Comparison of ENCODE assay signal across 8 cellular contexts in the genomic region with DNA sequence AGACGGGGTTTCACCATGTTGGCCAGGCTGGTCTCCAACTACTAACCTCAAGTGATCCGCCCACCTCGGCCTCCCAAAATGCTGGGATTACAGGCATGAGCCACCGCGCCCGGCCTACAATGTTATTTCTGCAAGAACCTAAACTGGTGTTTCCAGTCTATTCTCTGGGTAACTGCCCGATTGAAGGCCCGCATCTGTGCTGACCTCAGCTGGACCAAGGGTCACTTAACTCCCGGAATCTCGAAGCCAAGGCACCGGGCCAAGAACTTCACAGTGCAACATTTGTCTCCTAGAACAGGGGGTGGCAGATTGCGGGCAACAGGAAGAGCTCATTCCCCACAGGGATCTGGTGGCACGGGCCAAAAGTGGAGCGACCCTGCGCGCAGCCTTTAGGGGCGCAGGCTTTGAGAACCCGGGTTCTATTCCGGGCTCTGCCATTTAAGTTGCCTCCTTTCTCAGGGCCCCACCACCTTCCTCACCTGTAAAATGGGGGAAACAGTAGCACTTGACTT. TPM values are rescaled to one million over a fixed set of nuclear protein-coding genes. Genes with fewer than 3 reads are reported as not detected.
DNase-seq lines count a peak whose midpoint lies in the region; ATAC-seq and TF ChIP-seq lines count a peak whose summit lies in the region.

No MANE protein-coding gene starts in this region.

- peak overlapping the region; percentile 51 to 71 for H3K4me3 ChIP-seq in uterus

- H3K4me1 ChIP-seq in uterus, result no peaks in the 10 kb centered on the region

- H3K27ac ChIP-seq in uterus, result peak overlapping the region; percentile 56 to 80

- H3K27me3 ChIP-seq in uterus, result no peaks in the 10 kb centered on the region

- peak overlapping the region; percentile 30 for H3K27ac Mint-ChIP-seq in activated B cell treated with CpG ODN at 0.5 μM for 24 hours

- H3K4me1 Mint-ChIP-seq in activated B cell treated with CpG ODN at 0.5 μM for 24 hours, result peaks cover 17% of the 10 kb centered on the region

- no peaks in the 10 kb centered on the region for H3K27me3 Mint-ChIP-seq in activated B cell treated with CpG ODN at 0.5 μM for 24 hours

- no peaks in the 10 kb centered on the region for H3K9me3 ChIP-seq in uterus

- no peaks in the 10 kb centered on the region for H3K36me3 Mint-ChIP-seq in activated B cell treated with CpG ODN at 0.5 μM for 24 hours (ENCODE audit: low read depth)

- TF ChIP-seq POLR2A in uterus (IDR thresholded peaks at IDR 0.05), result no peak

- no peaks in the 10 kb centered on the region for H3K9me3 Mint-ChIP-seq in activated B cell treated with CpG ODN at 0.5 μM for 24 hours

- CTCF ChIA-PET in activated B cell treated with CpG ODN at 0.5 μM for 24 hours (lab: Charles Lee), result no interaction called here

- POLR2A ChIA-PET in activated B cell treated with CpG ODN at 0.5 μM for 24 hours (lab: Charles Lee), result interaction anchor here (0.5 to 1.3 kb wide), 6 partner anchors 14 to 1144 kb away, joined by 3 to 9 read pairs (median 4); partner anchors contain the start of genes ALKBH5, SMCR8 and TOP3A

- no peaks in the 10 kb centered on the region for H3K36me3 ChIP-seq in uterus

- intact Hi-C loops in activated B cell treated with CpG ODN at 0.5 μM for 24 hours (cut with micrococcal nuclease) (loop anchor here (1.0 to 5.0 kb wide), 3 partner anchors 48 to 115 kb away; partner anchors contain the start of genes MIEF2, SMCR8 and TOP3A), uterus (cut with DNase I; ENCODE audit: low total_unique reads) (no loop called here)

- H3K4me3 Mint-ChIP-seq in activated B cell treated with CpG ODN at 0.5 μM for 24 hours, result peak overlapping the region; percentile 92

- peak; percentile 21 for ATAC-seq in HG03354 (IDR thresholded peaks at IDR 0.05; ENCODE audit: poor library complexity, severe bottlenecking, unreplicated experiment)
- no peak for ATAC-seq in activated B cell treated with CpG ODN at 0.5 μM for 24 hours (ENCODE audit: low read depth)

- DNase-seq in COLO829 (ENCODE audit: low spot score), result peak; percentile 73
- DNase-seq in activated B cell treated with CpG ODN at 0.5 μM for 24 hours, result no peak
- DNase-seq in fibroblast of peridontal ligament (ENCODE audit: extremely low read depth), result peak; percentile 74
- peak; percentile 80 for DNase-seq in myocyte (ENCODE audit: low read depth)
- peak; percentile 49 to 51 for DNase-seq in uterus
- DNase-seq in stimulated activated naive CD4-positive, alpha-beta T cell treated with Interleukin-2 at 50 U/mL for 16 hours (lab: John Stamatoyannopoulos, UW), result no peak
- no peak for DNase-seq in DMS114 treated with DMSO at 0.1 percent for 48 hours (lab: John Stamatoyannopoulos, UW; ENCODE audit: unreplicated experiment)

- TF ChIP-seq CTCF in activated B cell treated with CpG ODN at 0.5 μM for 24 hours (IDR thresholded peaks at IDR 0.05) (no peak), uterus (IDR thresholded peaks at IDR 0.05) (no peak)

RNA-seq across cellular contexts. Expression of gene SHMT1, which starts 0.8 kb away (rescaled TPM):
- 17.9 and 18.4 TPM in 2 replicates for total RNA-seq in activated B cell treated with CpG ODN at 0.5 μM for 24 hours
- 5.0 and 6.1 TPM in 2 replicates for total RNA-seq in myocyte
- 2.9 TPM for polyA plus RNA-seq in myocyte (2012)
- total RNA-seq in uterus, result 10 to 100 TPM; 10.9 to 35.9 (median 31.5) TPM

RNA-seq across cellular contexts. Expression of gene EVPLL, which starts 15.0 kb away (rescaled TPM):
- total RNA-seq in activated B cell treated with CpG ODN at 0.5 μM for 24 hours, result not detected in 2 replicates
- not detected in 2 replicates for total RNA-seq in myocyte
- not detected for polyA plus RNA-seq in myocyte (2012)
- total RNA-seq in uterus, result not detected

RNA-seq across cellular contexts. Expression of gene SMCR8, which starts 47.5 kb away (rescaled TPM):
- total RNA-seq in activated B cell treated with CpG ODN at 0.5 μM for 24 hours, result 32.5 and 36.9 TPM in 2 replicates
- total RNA-seq in myocyte, result 10.8 and 11.2 TPM in 2 replicates
- polyA plus RNA-seq in myocyte (2012), result 8.6 TPM
- 10 to 100 TPM in 2 of 4 donors, 1 to 10 TPM in 2; 3.6 to 16.2 (median 10.1) TPM for total RNA-seq in uterus

RNA-seq across cellular contexts. Expression of gene TOP3A, which starts 47.8 kb away (rescaled TPM):
- total RNA-seq in activated B cell treated with CpG ODN at 0.5 μM for 24 hours (44.8 and 46.4 TPM in 2 replicates), myocyte (33.0 and 35.8 TPM in 2 replicates), uterus (10 to 100 TPM; 28.9 to 89.7 (median 63.4) TPM)
- polyA plus RNA-seq in myocyte (2012), result 19.0 TPM

Comparison
In these comparisons a context has a peak if more than half of its experiments do, and no peak if none do; other contexts are left out.
1. DNase-seq: peak in COLO829 (single experiment), fibroblast of peridontal ligament (single experiment), myocyte (single experiment) and uterus (2 of 2); none in activated B cell treated with CpG ODN at 0.5 μM for 24 hours (single experiment), stimulated activated naive CD4-positive, alpha-beta T cell treated with Interleukin-2 at 50 U/mL for 16 hours (single experiment) and DMS114 treated with DMSO at 0.1 percent for 48 hours (single experiment).